ENCODE assay signal across 8 cellular contexts in the genomic region with DNA sequence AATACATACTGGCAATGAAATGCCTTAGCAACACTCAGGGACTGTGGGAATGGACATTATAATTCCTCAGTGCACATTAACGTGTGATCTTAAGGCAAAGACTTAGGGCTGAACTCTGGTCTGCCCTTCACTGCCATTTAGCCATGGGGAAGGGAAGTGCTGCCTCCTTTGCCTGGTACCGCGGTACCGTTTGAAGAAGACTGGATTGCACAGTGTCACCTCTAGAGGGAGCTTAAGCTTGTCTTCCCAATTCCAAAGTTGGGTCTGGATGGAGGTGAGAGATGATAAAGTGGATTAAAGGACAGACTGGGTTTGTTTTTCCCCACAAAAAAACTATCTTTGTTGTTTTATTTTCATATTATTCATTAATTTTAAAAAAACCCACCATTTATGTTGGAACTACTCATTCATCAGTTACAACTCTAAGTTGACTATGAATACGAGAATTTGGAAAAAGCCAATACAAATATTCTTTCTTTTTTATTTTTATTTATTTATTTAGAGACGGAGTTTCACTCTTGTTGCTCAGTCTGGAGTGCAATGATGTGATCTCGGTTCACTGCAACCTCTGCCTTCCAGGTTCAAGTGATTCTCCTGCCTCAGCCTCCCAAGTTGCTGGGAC.
DNase-seq lines count a peak whose midpoint lies in the region; ATAC-seq and TF ChIP-seq lines count a peak whose summit lies in the region.

No MANE protein-coding gene starts in this region.

- no peak for TF ChIP-seq EP300 in Ishikawa (IDR thresholded peaks at IDR 0.05; ENCODE audit: borderline replicate concordance)

- intact Hi-C loops in adrenal gland (cut with DNase I), result no loop called here

- no peaks in the 10 kb centered on the region for H3K9me3 ChIP-seq in adrenal gland (replicated peaks in 1 of 3)

- WGBS in adrenal gland, 4 donors, result 14 to 25% (median 20%) methylated on average over 7 of the region's 7 CpGs

- H3K4me3 ChIP-seq in adrenal gland, result no peak overlapping the region

- H3K27me3 ChIP-seq in adrenal gland, result no peaks in the 10 kb centered on the region

- no peaks in the 10 kb centered on the region for H3K36me3 ChIP-seq in adrenal gland (replicated peaks in 1 of 2)

- peak; percentile 57; the same call in 1 of the 2 replicates for TF ChIP-seq RAD21 in Ishikawa (IDR thresholded peaks at IDR 0.05; ENCODE audit: low read depth)

- ATAC-seq in HG03378 (IDR thresholded peaks at IDR 0.05; ENCODE audit: unreplicated experiment) (no peak), HG03139 (IDR thresholded peaks at IDR 0.05; ENCODE audit: unreplicated experiment) (no peak), HG03571 (IDR thresholded peaks at IDR 0.05; ENCODE audit: unreplicated experiment) (no peak)

- DNase-seq in DMS 273 treated with DMSO at 0.1 percent for 48 hours (lab: John Stamatoyannopoulos, UW), result peak; percentile 26
- DNase-seq in adrenal gland, result peak; percentile 20 to 62 (median 25)
- DNase-seq in islet precursor cell, result peak; percentile 78
- DNase-seq in activated T-cell treated with anti-CD3 and anti-CD28 coated beads for 4 hours, result no peak

- no peak for TF ChIP-seq POLR2A in adrenal gland (IDR thresholded peaks at IDR 0.05)

- peak; percentile 40 to 68 (median 46) for TF ChIP-seq CTCF in adrenal gland (IDR thresholded peaks at IDR 0.05)

- H3K4me1 ChIP-seq in adrenal gland (replicated peaks in 1 of 2), result no peaks in the 10 kb centered on the region

- H3K27ac ChIP-seq in adrenal gland, result no peak overlapping the region

TF ChIP-seq in Ishikawa, 13 proteins besides CTCF, POLR2A, EP300 and RAD21:
- no peak for TF ChIP-seq TEAD4 (IDR thresholded peaks at IDR 0.05)
- TF ChIP-seq TAF1 (IDR thresholded peaks at IDR 0.05; ENCODE audit: low read depth), result no peak
- no peak for TF ChIP-seq YY1 (IDR thresholded peaks at IDR 0.05; ENCODE audit: low read depth)
- TF ChIP-seq, protein P1, sequence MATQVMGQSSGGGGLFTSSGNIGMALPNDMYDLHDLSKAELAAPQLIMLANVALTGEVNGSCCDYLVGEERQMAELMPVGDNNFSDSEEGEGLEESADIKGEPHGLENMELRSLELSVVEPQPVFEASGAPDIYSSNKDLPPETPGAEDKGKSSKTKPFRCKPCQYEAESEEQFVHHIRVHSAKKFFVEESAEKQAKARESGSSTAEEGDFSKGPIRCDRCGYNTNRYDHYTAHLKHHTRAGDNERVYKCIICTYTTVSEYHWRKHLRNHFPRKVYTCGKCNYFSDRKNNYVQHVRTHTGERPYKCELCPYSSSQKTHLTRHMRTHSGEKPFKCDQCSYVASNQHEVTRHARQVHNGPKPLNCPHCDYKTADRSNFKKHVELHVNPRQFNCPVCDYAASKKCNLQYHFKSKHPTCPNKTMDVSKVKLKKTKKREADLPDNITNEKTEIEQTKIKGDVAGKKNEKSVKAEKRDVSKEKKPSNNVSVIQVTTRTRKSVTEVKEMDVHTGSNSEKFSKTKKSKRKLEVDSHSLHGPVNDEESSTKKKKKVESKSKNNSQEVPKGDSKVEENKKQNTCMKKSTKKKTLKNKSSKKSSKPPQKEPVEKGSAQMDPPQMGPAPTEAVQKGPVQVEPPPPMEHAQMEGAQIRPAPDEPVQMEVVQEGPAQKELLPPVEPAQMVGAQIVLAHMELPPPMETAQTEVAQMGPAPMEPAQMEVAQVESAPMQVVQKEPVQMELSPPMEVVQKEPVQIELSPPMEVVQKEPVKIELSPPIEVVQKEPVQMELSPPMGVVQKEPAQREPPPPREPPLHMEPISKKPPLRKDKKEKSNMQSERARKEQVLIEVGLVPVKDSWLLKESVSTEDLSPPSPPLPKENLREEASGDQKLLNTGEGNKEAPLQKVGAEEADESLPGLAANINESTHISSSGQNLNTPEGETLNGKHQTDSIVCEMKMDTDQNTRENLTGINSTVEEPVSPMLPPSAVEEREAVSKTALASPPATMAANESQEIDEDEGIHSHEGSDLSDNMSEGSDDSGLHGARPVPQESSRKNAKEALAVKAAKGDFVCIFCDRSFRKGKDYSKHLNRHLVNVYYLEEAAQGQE (IDR thresholded peaks at IDR 0.05; ENCODE audit: low read depth), result no peak
- no peak for TF ChIP-seq NFIC (IDR thresholded peaks at IDR 0.05)
- no peak for TF ChIP-seq EGR1 (IDR thresholded peaks at IDR 0.05)
- TF ChIP-seq CEBPB (IDR thresholded peaks at IDR 0.05), result no peak
- TF ChIP-seq, protein P2, sequence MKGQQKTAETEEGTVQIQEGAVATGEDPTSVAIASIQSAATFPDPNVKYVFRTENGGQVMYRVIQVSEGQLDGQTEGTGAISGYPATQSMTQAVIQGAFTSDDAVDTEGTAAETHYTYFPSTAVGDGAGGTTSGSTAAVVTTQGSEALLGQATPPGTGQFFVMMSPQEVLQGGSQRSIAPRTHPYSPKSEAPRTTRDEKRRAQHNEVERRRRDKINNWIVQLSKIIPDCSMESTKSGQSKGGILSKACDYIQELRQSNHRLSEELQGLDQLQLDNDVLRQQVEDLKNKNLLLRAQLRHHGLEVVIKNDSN (IDR thresholded peaks at IDR 0.05), result no peak
- no peak for TF ChIP-seq TCF12 (IDR thresholded peaks at IDR 0.05; ENCODE audit: low read depth)
- TF ChIP-seq ZBTB7A (IDR thresholded peaks at IDR 0.05; ENCODE audit: low read depth), result no peak
- TF ChIP-seq FOXM1 (IDR thresholded peaks at IDR 0.05; ENCODE audit: borderline replicate concordance, low read depth), result no peak
- TF ChIP-seq MAX (IDR thresholded peaks at IDR 0.05), result no peak
TF ChIP-seq in Ishikawa: peak in this region for 0.
